11 cellular contexts compared by ENCODE assay signal in the genomic region with DNA sequence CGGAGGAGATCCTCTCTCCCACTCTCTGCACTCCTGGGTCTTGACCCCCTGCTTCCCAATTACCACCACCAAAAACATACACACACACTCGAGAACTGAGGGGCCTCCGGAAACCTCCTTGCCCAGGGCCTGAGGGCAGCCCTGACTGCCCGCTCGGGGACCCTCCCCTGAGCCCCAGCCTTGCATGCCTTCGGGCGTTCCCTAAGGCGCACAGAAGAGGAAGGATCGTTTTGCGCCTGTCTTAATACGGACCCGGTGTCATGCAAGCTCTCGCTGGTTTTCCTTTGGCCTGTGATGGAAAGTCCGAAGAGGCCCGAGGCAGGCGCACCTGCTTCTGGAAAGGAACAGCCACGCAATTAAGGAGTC. TPM values are rescaled to one million over a fixed set of nuclear protein-coding genes. Genes with fewer than 3 reads are reported as not detected.
DNase-seq lines count a peak whose midpoint lies in the region; ATAC-seq and TF ChIP-seq lines count a peak whose summit lies in the region.
"Had no signal": no experiment of that assay in that cellular context is flagged by ENCODE, and none has a peak within 500 bp of the region (broad histone marks: within the 10 kb centered on the region; RNA-seq: fewer than 3 reads in every experiment).

No MANE protein-coding gene starts in this region.

- peak overlapping the region; percentile 80 for H3K4me3 Mint-ChIP-seq in activated B cell treated with CpG ODN at 0.5 μM for 24 hours

- no peaks in the 10 kb centered on the region for H3K36me3 Mint-ChIP-seq in activated B cell treated with CpG ODN at 0.5 μM for 24 hours (ENCODE audit: low read depth)

- H3K36me3 ChIP-seq in A673 (ENCODE audit: insufficient read depth, low read length, poor library complexity, severe bottlenecking) (no peaks in the 10 kb centered on the region), mesodermal cell (ENCODE audit: control insufficient read depth, insufficient read depth, low read length) (no peaks in the 10 kb centered on the region)
- H3K36me3 ChIP-seq: ascending aorta had no signal

- H3K4me3 ChIP-seq in A673 (ENCODE audit: low read depth, low read length, poor library complexity, severe bottlenecking) (peak overlapping the region; percentile 57), mesodermal cell (ENCODE audit: extremely low read depth, insufficient read depth, low read length, poor library complexity, severe bottlenecking) (peak overlapping the region; percentile 50)

- DNase-seq in A673 (ENCODE audit: low spot score) (no peak), activated B cell treated with CpG ODN at 0.5 μM for 24 hours (no peak), NCI-H2196 treated with DMSO at 0.1 percent for 48 hours (lab: John Stamatoyannopoulos, UW; ENCODE audit: unreplicated experiment) (no peak), SIG-M5 (lab: John Stamatoyannopoulos, UW) (no peak), cerebellar nuclear complex (lab: John Stamatoyannopoulos, UW) (no peak)
- no peak for DNase-seq in stimulated activated CD4-positive, alpha-beta T cell treated with anti-CD3 and anti-CD28 coated beads, Interleukin-2, amount 100 ng/mL, for 24 hours

- peaks cover 45% of the 10 kb centered on the region for H3K27me3 ChIP-seq in A673 (replicated peaks; ENCODE audit: insufficient read depth, low read depth, low read length, poor library complexity)

- no peak; the same call in 1 of the 2 replicates for TF ChIP-seq CTCF in A673 (conservative IDR thresholded peaks at IDR 0.05; ENCODE audit: low read depth, low read length)
- no peak for TF ChIP-seq CTCF in activated B cell treated with CpG ODN at 0.5 μM for 24 hours (IDR thresholded peaks at IDR 0.05)

- H3K4me1 ChIP-seq in A673 (ENCODE audit: insufficient read depth, low read length, poor library complexity, severe bottlenecking) (no peaks in the 10 kb centered on the region), mesodermal cell (ENCODE audit: control insufficient read depth, insufficient read depth, low read length, poor library complexity, severe bottlenecking) (peaks cover 7% of the 10 kb centered on the region)

- POLR2A ChIA-PET in A673 (lab: Charles Lee; ENCODE audit: low non-redundant PET) (no interaction called here), activated B cell treated with CpG ODN at 0.5 μM for 24 hours (lab: Charles Lee) (no interaction called here)

- H3K27ac Mint-ChIP-seq in activated B cell treated with CpG ODN at 0.5 μM for 24 hours: no peak overlapping the region

- H3K27ac ChIP-seq in A673 (ENCODE audit: low read depth, low read length, poor library complexity, severe bottlenecking) (no peak overlapping the region), mesodermal cell (ENCODE audit: low read depth, low read length, severe bottlenecking) (no peak overlapping the region)
- H3K27ac ChIP-seq: ascending aorta had no signal

- intact Hi-C loops in A673 (cut with micrococcal nuclease; ENCODE audit: unreplicated experiment): loop anchor here (2.0 to 5.0 kb wide), 2 partner anchors 916 to 1713 kb away; no protein-coding TSS in a partner anchor
- intact Hi-C loops in activated B cell treated with CpG ODN at 0.5 μM for 24 hours (cut with micrococcal nuclease): loop anchor here (2.0 to 10.0 kb wide), 6 partner anchors 21 to 1897 kb away; no protein-coding TSS in a partner anchor

- H3K4me1 Mint-ChIP-seq in activated B cell treated with CpG ODN at 0.5 μM for 24 hours: peaks cover 21% of the 10 kb centered on the region

- CTCF ChIA-PET in A673 (lab: Charles Lee) (no interaction called here), activated B cell treated with CpG ODN at 0.5 μM for 24 hours (lab: Charles Lee) (interaction anchor here (1.0 to 1.3 kb wide), 4 partner anchors 10 to 1712 kb away, joined by 3 to 6 read pairs (median 4); no protein-coding TSS in a partner anchor)

- no TSS peak for BruUV-seq in A673 (replicated peaks; lab: Mats Ljungman, UMichigan)

- no peaks in the 10 kb centered on the region for H3K9me3 Mint-ChIP-seq in activated B cell treated with CpG ODN at 0.5 μM for 24 hours

- WGBS in mesodermal cell (ENCODE audit: insufficient coverage in 2 of 2), 2 experiments: 10 to 16% methylated on average over 8 to 16 of the region's 17 CpGs

- H3K9me3 ChIP-seq in A673 (ENCODE audit: low read depth, low read length, poor library complexity, severe bottlenecking) (no peaks in the 10 kb centered on the region), mesodermal cell (ENCODE audit: control insufficient read depth, low read length) (no peaks in the 10 kb centered on the region)
- H3K9me3 ChIP-seq: ascending aorta had no signal

- H3K27me3 Mint-ChIP-seq in activated B cell treated with CpG ODN at 0.5 μM for 24 hours: peaks cover 28% of the 10 kb centered on the region

- ATAC-seq in GM21619 (IDR thresholded peaks at IDR 0.05; ENCODE audit: unreplicated experiment): peak; percentile 7
- ATAC-seq in activated B cell treated with CpG ODN at 0.5 μM for 24 hours (ENCODE audit: low read depth): no peak

RNA-seq across cellular contexts. Expression of a gene that starts 19.8 kb away (rescaled TPM):
- total RNA-seq in A673 (2021) (0.13 TPM in 1 of 2 replicates, not detected in the other), activated B cell treated with CpG ODN at 0.5 μM for 24 hours (not detected in 2 replicates)
- 3.4 TPM for polyA plus RNA-seq in mesodermal cell (2013, experiment 1 of 2)
- polyA plus RNA-seq in mesodermal cell (2013, experiment 2 of 2): 2.5 TPM
- total RNA-seq: mesenteric fat pad, ureter had no signal
